In genomic region chr15:40782609-40783227, GRCh38 we compare ENCODE assay signal across 8 cellular contexts. TPM values are rescaled to one million over a fixed set of nuclear protein-coding genes. Genes with fewer than 3 reads are reported as not detected.
DNase-seq lines count a peak whose midpoint lies in the region; ATAC-seq and TF ChIP-seq lines count a peak whose summit lies in the region.

No MANE protein-coding gene starts in this region.

- H3K79me2 ChIP-seq in hepatocyte = peaks cover 33% of the 10 kb centered on the region

- no peaks in the 10 kb centered on the region for H4K20me1 ChIP-seq in hepatocyte (ENCODE audit: insufficient read depth, poor library complexity, severe bottlenecking)

- H3K36me3 ChIP-seq in RWPE2 (ENCODE audit: low read depth) (peaks cover 32% of the 10 kb centered on the region), hepatocyte (replicated peaks; ENCODE audit: insufficient read depth, low read depth) (no peaks in the 10 kb centered on the region)

- H3K9me3 ChIP-seq in RWPE2 (ENCODE audit: severe bottlenecking) (no peaks in the 10 kb centered on the region), hepatocyte (ENCODE audit: low read depth) (no peaks in the 10 kb centered on the region)

- H2AFZ ChIP-seq in hepatocyte = no peak overlapping the region

- intact Hi-C loops in Right ventricle myocardium superior (cut with DNase I) (no loop called here), cardiac septum (cut with DNase I) (no loop called here)

- WGBS in hepatocyte (ENCODE audit: low lambda C conversion rate, missing lambda C conversion rate) = 64% methylated on average over 8 of the region's 8 CpGs

- DNase-seq in Right ventricle myocardium superior (no peak), cardiac septum (ENCODE audit: low spot score) (no peak), HuH-7.5 (ENCODE audit: low spot score) (peak; percentile 49), RWPE2 (ENCODE audit: low spot score) (peak; percentile 93), hepatocyte (ENCODE audit: low spot score) (peak; percentile 86)
- peak; percentile 93 for DNase-seq in activated effector memory CD4-positive, alpha-beta T cell treated with anti-CD3 and anti-CD28 coated beads, Interleukin-2, amount 50 U/mL, for 16 hours
- peak; percentile 67 to 74 for DNase-seq in stimulated activated CD4-positive, alpha-beta T cell treated with anti-CD3 and anti-CD28 coated beads, Interleukin-2, amount 100 ng/mL, for 48 hours

- H3K9me2 ChIP-seq in hepatocyte (replicated peaks; ENCODE audit: insufficient read depth) = no peaks in the 10 kb centered on the region

- TF ChIP-seq CTCF in RWPE2 (IDR thresholded peaks at IDR 0.05; ENCODE audit: poor library complexity, severe bottlenecking) (peak; percentile 98), hepatocyte (IDR thresholded peaks at IDR 0.05; ENCODE audit: poor library complexity) (peak; percentile 67)

- no peak overlapping the region for H3K4me2 ChIP-seq in hepatocyte

- H3K4me1 ChIP-seq in RWPE2 (ENCODE audit: insufficient read depth, poor library complexity, severe bottlenecking) (peaks cover 25% of the 10 kb centered on the region), hepatocyte (ENCODE audit: insufficient read depth) (peaks cover 12% of the 10 kb centered on the region)

- no peak overlapping the region for H3K27ac ChIP-seq in RWPE2 (ENCODE audit: poor library complexity, severe bottlenecking)
- no peak overlapping the region for H3K27ac ChIP-seq in hepatocyte

- H3K4me3 ChIP-seq in RWPE2 (ENCODE audit: severe bottlenecking) (no peak overlapping the region), hepatocyte (no peak overlapping the region)

- ATAC-seq in Right ventricle myocardium superior (ENCODE audit: poor library complexity) (peak; percentile 73), RWPE2 (ENCODE audit: low read depth) (peak; percentile 73), HG03095 (IDR thresholded peaks at IDR 0.05; ENCODE audit: unreplicated experiment) (no peak)

- H3K27me3 ChIP-seq in RWPE2 (ENCODE audit: insufficient read depth, poor library complexity, severe bottlenecking) (no peaks in the 10 kb centered on the region), hepatocyte (no peaks in the 10 kb centered on the region)

RNA-seq across cellular contexts. Expression of gene C15orf62, which starts 12.9 kb away (rescaled TPM):
- total RNA-seq in Right ventricle myocardium superior (0.16 TPM), cardiac septum (not detected), hepatocyte (0.43 and 2.6 TPM in 2 replicates)
- polyA plus RNA-seq in hepatocyte = 0.77 and 0.97 TPM in 2 replicates

RNA-seq across cellular contexts. Expression of gene GCHFR, which starts 18.9 kb away (rescaled TPM):
- total RNA-seq in Right ventricle myocardium superior = 6.5 TPM
- total RNA-seq in cardiac septum = 1.6 TPM
- 97.2 and 105 TPM in 2 replicates for total RNA-seq in hepatocyte
- polyA plus RNA-seq in hepatocyte = 165 and 213 TPM in 2 replicates

RNA-seq across cellular contexts. Expression of gene ZFYVE19, which starts 24.2 kb away (rescaled TPM):
- total RNA-seq in Right ventricle myocardium superior = 26.4 TPM
- total RNA-seq in cardiac septum = 11.0 TPM
- 25.6 and 26.4 TPM in 2 replicates for total RNA-seq in hepatocyte
- polyA plus RNA-seq in hepatocyte = 23.8 and 25.4 TPM in 2 replicates

RNA-seq across cellular contexts. Expression of gene DNAJC17, which starts 24.6 kb away (rescaled TPM):
- total RNA-seq in Right ventricle myocardium superior = 16.1 TPM
- total RNA-seq in cardiac septum = 19.1 TPM
- 18.3 and 36.5 TPM in 2 replicates for total RNA-seq in hepatocyte
- polyA plus RNA-seq in hepatocyte = 53.9 and 59.2 TPM in 2 replicates

RNA-seq across cellular contexts. Expression of gene RMDN3, which starts 27.7 kb away (rescaled TPM):
- total RNA-seq in Right ventricle myocardium superior (17.3 TPM), cardiac septum (21.1 TPM), hepatocyte (23.0 and 26.0 TPM in 2 replicates)
- polyA plus RNA-seq in hepatocyte = 39.0 and 46.8 TPM in 2 replicates

Comparison
In these comparisons a context has a peak if more than half of its experiments do, and no peak if none do; other contexts are left out.
1. DNase-seq: peak in HuH-7.5 (single experiment), RWPE2 (single experiment), activated effector memory CD4-positive, alpha-beta T cell treated with anti-CD3 and anti-CD28 coated beads, Interleukin-2, amount 50 U/mL, for 16 hours (single experiment), hepatocyte (single experiment) and stimulated activated CD4-positive, alpha-beta T cell treated with anti-CD3 and anti-CD28 coated beads, Interleukin-2, amount 100 ng/mL, for 48 hours (2 of 2); none in Right ventricle myocardium superior (single experiment) and cardiac septum (single experiment).
2. RNA of gene GCHFR, which starts 18.9 kb away (total RNA-seq): 97.2 to 105 TPM in hepatocyte; 6.5 TPM in Right ventricle myocardium superior (single experiment) and 1.6 TPM in cardiac septum (single experiment); every median in the first group is over 10 times any median in the second.